Comparison of ENCODE assay signal across 1 cellular context in the genomic region with DNA sequence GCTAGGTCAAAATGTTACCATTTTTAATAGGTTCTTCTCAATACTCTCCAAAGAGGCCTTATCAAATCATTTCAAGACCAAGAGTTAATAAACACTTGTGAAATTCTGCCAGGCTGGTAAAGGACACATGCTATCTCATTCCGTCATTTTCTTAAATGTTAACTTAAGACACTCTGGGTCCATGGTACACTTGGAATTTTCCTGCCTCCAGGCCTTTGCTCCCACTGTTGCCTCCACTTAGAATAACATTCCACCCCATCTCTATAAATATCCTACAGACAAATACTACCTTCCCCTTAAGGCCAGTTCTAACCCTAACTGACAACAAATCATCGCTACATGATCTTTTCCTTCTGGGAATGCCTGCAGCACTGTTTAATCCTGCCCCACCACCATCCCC.
TF ChIP-seq lines count a peak whose summit lies in the region.

No MANE protein-coding gene starts in this region.

TF ChIP-seq in IMR-90, 13 proteins besides CTCF, POLR2A, EP300 and RAD21 (continued from another document):
- TF ChIP-seq ELK1 (IDR thresholded peaks at IDR 0.05; ENCODE audit: borderline replicate concordance, low read depth, low read length) = no peak
- TF ChIP-seq MAFK (IDR thresholded peaks at IDR 0.05; ENCODE audit: low read depth, low read length) = no peak
- TF ChIP-seq CHD1 (IDR thresholded peaks at IDR 0.05; ENCODE audit: low read depth, low read length) = no peak
- no peak for TF ChIP-seq FOS (IDR thresholded peaks at IDR 0.05; ENCODE audit: low read depth, low read length)
